9 cellular contexts compared by ENCODE assay signal in genomic region chr12:3728686-3729085, GRCh38. TPM values are rescaled to one million over a fixed set of nuclear protein-coding genes. Genes with fewer than 3 reads are reported as not detected.
DNase-seq lines count a peak whose midpoint lies in the region; ATAC-seq and TF ChIP-seq lines count a peak whose summit lies in the region.
"Had no signal": no experiment of that assay in that cellular context is flagged by ENCODE, and none has a peak within 500 bp of the region (broad histone marks: within the 10 kb centered on the region; RNA-seq: fewer than 3 reads in every experiment).

No MANE protein-coding gene starts in this region.

- intact Hi-C loops in lower lobe of right lung (cut with DNase I) = no loop called here

- H3K79me2 ChIP-seq in DND-41 (ENCODE audit: insufficient read depth, low read length) = no peaks in the 10 kb centered on the region; the same call in 1 of the 2 replicates

- H3K9me3 ChIP-seq in DND-41 (ENCODE audit: insufficient read depth, low read length, severe bottlenecking) (peaks cover 11% of the 10 kb centered on the region), lower lobe of right lung (no peaks in the 10 kb centered on the region)

- H3K9ac ChIP-seq in DND-41 (ENCODE audit: low read depth, low read length) = peak overlapping the region; percentile 47

- ATAC-seq in DND-41 (ENCODE audit: insufficient read depth, low read depth) (peak; percentile 58), HG02623 (IDR thresholded peaks at IDR 0.05; ENCODE audit: unreplicated experiment) (peak; percentile 17), lower lobe of right lung (peak; percentile 69 to 79)

- H3K4me3 ChIP-seq in DND-41 (ENCODE audit: low read depth in 1 of 2, low read length in 2 of 2) (peak overlapping the region in 1 of 2 experiments; percentile 42; a peak in 2 of 4 replicates), lower lobe of right lung (no peak overlapping the region)

- DNase-seq in DND-41 (peak; percentile 65), NOMO-1 treated with dmso at 0.1 percent for 144 hours (lab: John Stamatoyannopoulos, UW; ENCODE audit: unreplicated experiment) (peak; percentile 88), lower lobe of right lung (peak; percentile 62), T1000 (lab: John Stamatoyannopoulos, UW) (no peak), cerebellar cortex (ENCODE audit: low spot score) (no peak), hepatic stellate cell (ENCODE audit: low spot score) (no peak), GM19238 (ENCODE audit: insufficient read length, low spot score) (no peak)
- DNase-seq: activated effector memory CD4-positive, alpha-beta T cell treated with Interleukin-2 at 50 U/mL for 16 hours had no signal

- peak overlapping the region; percentile 89 for H3K27ac ChIP-seq in DND-41 (ENCODE audit: low read length)
- H3K27ac ChIP-seq in lower lobe of right lung = peak overlapping the region; percentile 6

- H3K4me2 ChIP-seq in DND-41 (ENCODE audit: insufficient read depth, low read length) = peak overlapping the region; percentile 56

- peak overlapping the region; percentile 47 for H2AFZ ChIP-seq in DND-41 (ENCODE audit: low read depth, low read length)

- H3K27me3 ChIP-seq in DND-41 (ENCODE audit: insufficient read depth, low read length, poor library complexity) = no peaks in the 10 kb centered on the region
- H3K27me3 ChIP-seq in lower lobe of right lung (ENCODE audit: low read depth) = no peaks in the 10 kb centered on the region

- peaks cover 40% of the 10 kb centered on the region for H3K4me1 ChIP-seq in DND-41 (ENCODE audit: insufficient read depth, low read length)
- H3K4me1 ChIP-seq in lower lobe of right lung = peaks cover 35% of the 10 kb centered on the region

- H4K20me1 ChIP-seq in DND-41 (ENCODE audit: insufficient read depth, low read length) = peaks cover 10% of the 10 kb centered on the region; the same call in 1 of the 2 replicates

- TF ChIP-seq CTCF in DND-41 (IDR thresholded peaks at IDR 0.05; ENCODE audit: borderline replicate concordance, extremely low read depth, low read length, poor library complexity, severe bottlenecking) = no peak
- no peak for TF ChIP-seq CTCF in lower lobe of right lung (IDR thresholded peaks at IDR 0.05)

- H3K36me3 ChIP-seq in DND-41 (ENCODE audit: insufficient read depth, low read length) (peaks cover 38% of the 10 kb centered on the region), lower lobe of right lung (no peaks in the 10 kb centered on the region)

RNA-seq across cellular contexts. Expression of gene CRACR2A, which starts 24.2 kb away (rescaled TPM):
- 7.9 TPM for total RNA-seq in lower lobe of right lung

Comparison
In these comparisons a context has a peak if more than half of its experiments do, and no peak if none do; other contexts are left out.
1. ATAC-seq: peak in every context shown above with its lines; median percentile 74 in lower lobe of right lung; 58 in DND-41; 17 in HG02623.
2. DNase-seq: peak in DND-41 (single experiment), NOMO-1 treated with dmso at 0.1 percent for 144 hours (single experiment) and lower lobe of right lung (single experiment); none in T1000 (single experiment), cerebellar cortex (single experiment), hepatic stellate cell (single experiment) and GM19238 (single experiment).